Comparison of ENCODE assay signal across 9 cellular contexts in the genomic region with DNA sequence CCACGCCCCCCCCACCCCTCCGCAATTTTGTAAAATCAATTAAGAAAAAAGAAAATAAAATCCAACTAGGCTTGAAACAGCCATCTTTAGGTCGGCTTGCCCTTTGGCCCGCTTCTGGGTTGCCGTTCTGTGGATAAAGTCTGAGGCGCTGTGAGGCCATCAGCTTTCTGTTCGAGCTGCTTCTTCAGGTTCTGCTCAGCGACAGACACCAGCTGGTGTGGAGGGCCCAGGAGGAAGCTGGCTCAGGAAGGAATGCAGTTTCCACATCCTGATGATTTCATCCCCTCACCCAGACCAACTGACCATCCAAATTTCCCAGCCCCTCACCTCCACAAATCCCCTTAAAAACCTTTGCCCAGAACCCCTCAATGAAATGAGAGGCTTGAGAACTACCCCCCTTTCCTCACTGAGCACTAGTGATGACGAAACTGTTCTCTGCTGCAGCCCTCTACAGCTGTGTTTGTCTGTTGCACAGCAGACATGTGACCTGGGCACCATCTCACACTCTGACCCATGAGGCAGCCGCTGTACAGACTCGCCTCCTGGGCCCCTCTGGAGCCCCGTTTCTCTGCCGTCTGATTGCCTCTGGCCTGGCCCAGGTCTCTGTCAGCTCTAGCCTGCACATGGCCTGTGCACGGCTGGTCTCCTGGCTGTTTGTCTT. TPM values are rescaled to one million over a fixed set of nuclear protein-coding genes. Genes with fewer than 3 reads are reported as not detected.
DNase-seq lines count a peak whose midpoint lies in the region; ATAC-seq and TF ChIP-seq lines count a peak whose summit lies in the region.
"Had no signal": no experiment of that assay in that cellular context is flagged by ENCODE, and none has a peak within 500 bp of the region (broad histone marks: within the 10 kb centered on the region; RNA-seq: fewer than 3 reads in every experiment).

No MANE protein-coding gene starts in this region.

- POLR2A ChIA-PET in activated CD4-positive, alpha-beta memory T cell treated with anti-CD3 and anti-CD28 coated beads, Interleukin-2, amount 10 ng/mL, durations not matched to agents 7 days and 5 days (lab: Charles Lee) = no interaction called here

- H3K36me3 ChIP-seq in lower lobe of right lung (no peaks in the 10 kb centered on the region), vagina (no peaks in the 10 kb centered on the region)

- H3K36me3 Mint-ChIP-seq in activated CD4-positive, alpha-beta memory T cell treated with anti-CD3 and anti-CD28 coated beads, Interleukin-2, amount 10 ng/mL, durations not matched to agents 7 days and 5 days (ENCODE audit: low read depth) = no peaks in the 10 kb centered on the region
- H3K36me3 Mint-ChIP-seq in activated naive CD4-positive, alpha-beta T cell treated with anti-CD3 and anti-CD28 coated beads for 36 hours (ENCODE audit: low read depth) = no peaks in the 10 kb centered on the region

- H3K27ac Mint-ChIP-seq in activated CD4-positive, alpha-beta memory T cell treated with anti-CD3 and anti-CD28 coated beads, Interleukin-2, amount 10 ng/mL, durations not matched to agents 7 days and 5 days = no peak overlapping the region
- no peak overlapping the region for H3K27ac Mint-ChIP-seq in activated naive CD4-positive, alpha-beta T cell treated with anti-CD3 and anti-CD28 coated beads for 36 hours

- H3K9me3 ChIP-seq in lower lobe of right lung (no peaks in the 10 kb centered on the region), vagina (no peaks in the 10 kb centered on the region)

- H3K27me3 Mint-ChIP-seq in activated CD4-positive, alpha-beta memory T cell treated with anti-CD3 and anti-CD28 coated beads, Interleukin-2, amount 10 ng/mL, durations not matched to agents 7 days and 5 days = peaks cover 1% of the 10 kb centered on the region
- no peaks in the 10 kb centered on the region for H3K27me3 Mint-ChIP-seq in activated naive CD4-positive, alpha-beta T cell treated with anti-CD3 and anti-CD28 coated beads for 36 hours (ENCODE audit: low read depth)

- DNase-seq in NCI-H82 (lab: John Stamatoyannopoulos, UW) (peak; percentile 25), NCI-H82 treated with DMSO at 0.1 percent for 48 hours (lab: John Stamatoyannopoulos, UW; ENCODE audit: unreplicated experiment) (no peak), cardiac fibroblast (ENCODE audit: low read depth in 2 of 2) (peak; percentile 39 to 70), lower lobe of right lung (peak; percentile 46), vagina (ENCODE audit: extremely low spot score in 2 of 2) (no peak)
- no peak for DNase-seq in activated CD4-positive, alpha-beta memory T cell treated with anti-CD3 and anti-CD28 coated beads, Interleukin-2, amount 10 ng/mL, durations not matched to agents 7 days and 5 days
- no peak for DNase-seq in activated naive CD4-positive, alpha-beta T cell treated with anti-CD3 and anti-CD28 coated beads for 36 hours
- DNase-seq: NCI-H2029 treated with DMSO at 0.1 percent for 48 hours had no signal

- ATAC-seq in lower lobe of right lung (peak; percentile 75 to 81), GM21723 (IDR thresholded peaks at IDR 0.05; ENCODE audit: unreplicated experiment) (no peak)

- H3K27me3 ChIP-seq in lower lobe of right lung (ENCODE audit: low read depth) (no peaks in the 10 kb centered on the region), vagina (no peaks in the 10 kb centered on the region)

- TF ChIP-seq CTCF in cardiac fibroblast (IDR thresholded peaks at IDR 0.05; ENCODE audit: low read depth, low read length) = no peak
- no peak for TF ChIP-seq CTCF in lower lobe of right lung (IDR thresholded peaks at IDR 0.05)
- no peak for TF ChIP-seq CTCF in vagina (IDR thresholded peaks at IDR 0.05)

- H3K4me1 ChIP-seq in lower lobe of right lung (no peaks in the 10 kb centered on the region), vagina (no peaks in the 10 kb centered on the region)

- H3K27ac ChIP-seq in lower lobe of right lung = no peak overlapping the region
- peak overlapping the region; percentile 31 for H3K27ac ChIP-seq in vagina

- no peak for TF ChIP-seq POLR2A in vagina (IDR thresholded peaks at IDR 0.05)

- no peaks in the 10 kb centered on the region for H3K4me1 Mint-ChIP-seq in activated CD4-positive, alpha-beta memory T cell treated with anti-CD3 and anti-CD28 coated beads, Interleukin-2, amount 10 ng/mL, durations not matched to agents 7 days and 5 days
- no peaks in the 10 kb centered on the region for H3K4me1 Mint-ChIP-seq in activated naive CD4-positive, alpha-beta T cell treated with anti-CD3 and anti-CD28 coated beads for 36 hours (ENCODE audit: low read depth)

- no peak overlapping the region for H3K4me3 Mint-ChIP-seq in activated CD4-positive, alpha-beta memory T cell treated with anti-CD3 and anti-CD28 coated beads, Interleukin-2, amount 10 ng/mL, durations not matched to agents 7 days and 5 days
- no peak overlapping the region for H3K4me3 Mint-ChIP-seq in activated naive CD4-positive, alpha-beta T cell treated with anti-CD3 and anti-CD28 coated beads for 36 hours

- CTCF ChIA-PET in activated CD4-positive, alpha-beta memory T cell treated with anti-CD3 and anti-CD28 coated beads, Interleukin-2, amount 10 ng/mL, durations not matched to agents 7 days and 5 days (lab: Charles Lee) = no interaction called here
- CTCF ChIA-PET in activated naive CD4-positive, alpha-beta T cell treated with anti-CD3 and anti-CD28 coated beads for 36 hours (lab: Charles Lee) = interaction anchor here (0.6 kb wide), 1 partner anchor 1267 kb away, joined by 4 read pairs; no protein-coding TSS in a partner anchor

- H3K4me3 ChIP-seq in cardiac fibroblast (replicated peaks in 1 of 2; ENCODE audit: low read depth in 2 of 2, low read length in 2 of 2) (peak overlapping the region in 1 of 2 donors; percentile 3), lower lobe of right lung (no peak overlapping the region), vagina (peak overlapping the region in 1 of 2 donors; percentile 6)

- H3K9me3 Mint-ChIP-seq in activated CD4-positive, alpha-beta memory T cell treated with anti-CD3 and anti-CD28 coated beads, Interleukin-2, amount 10 ng/mL, durations not matched to agents 7 days and 5 days = no peaks in the 10 kb centered on the region
- no peaks in the 10 kb centered on the region for H3K9me3 Mint-ChIP-seq in activated naive CD4-positive, alpha-beta T cell treated with anti-CD3 and anti-CD28 coated beads for 36 hours

- intact Hi-C loops in lower lobe of right lung (cut with DNase I) = no loop called here
- intact Hi-C loops in vagina (cut with DNase I) = loop anchor here (10.0 kb wide), 1 partner anchor 492 kb away; no protein-coding TSS in a partner anchor
- intact Hi-C loops in activated naive CD4-positive, alpha-beta T cell treated with anti-CD3 and anti-CD28 coated beads for 36 hours (cut with micrococcal nuclease) = no loop called here

RNA-seq across cellular contexts. Expression of a gene that starts 45.4 kb away (rescaled TPM):
- not detected for total RNA-seq in lower lobe of right lung
- total RNA-seq in vagina = not detected
- total RNA-seq in activated CD4-positive, alpha-beta memory T cell treated with anti-CD3 and anti-CD28 coated beads, Interleukin-2, amount 10 ng/mL, durations not matched to agents 7 days and 5 days = not detected
- total RNA-seq in activated naive CD4-positive, alpha-beta T cell treated with anti-CD3 and anti-CD28 coated beads for 36 hours = not detected

Comparison
In these comparisons a context has a peak if more than half of its experiments do, and no peak if none do; other contexts are left out.
1. DNase-seq: peak in NCI-H82 (single experiment), cardiac fibroblast (2 of 2) and lower lobe of right lung (single experiment); none in NCI-H82 treated with DMSO at 0.1 percent for 48 hours (single experiment), vagina (0 of 2), activated CD4-positive, alpha-beta memory T cell treated with anti-CD3 and anti-CD28 coated beads, Interleukin-2, amount 10 ng/mL, durations not matched to agents 7 days and 5 days (single experiment) and activated naive CD4-positive, alpha-beta T cell treated with anti-CD3 and anti-CD28 coated beads for 36 hours (single experiment).